In genomic region chr11:64803163-64803845, GRCh38 we compare ENCODE assay signal across 8 cellular contexts. TPM values are rescaled to one million over a fixed set of nuclear protein-coding genes. Genes with fewer than 3 reads are reported as not detected.
DNase-seq lines count a peak whose midpoint lies in the region; ATAC-seq, FAIRE-seq and TF ChIP-seq lines count a peak whose summit lies in the region.

MAP4K2 (minus strand) TSS chr11:64803214; CDS start chr11:64803149, 65 bp downstream.

- peak in 48 of 56 donors; percentile 1 to 65 (median 41) for TF ChIP-seq CTCF in dorsolateral prefrontal cortex (IDR thresholded peaks at IDR 0.05 in 54 of 56, conservative IDR thresholded peaks at IDR 0.05 in 2 of 56; ENCODE audit: low read depth in 1 of 56, partially characterized antibody in 56 of 56)
- TF ChIP-seq CTCF in right lobe of liver (IDR thresholded peaks at IDR 0.05): peak in 3 of 4 donors; percentile 10 to 41 (median 27)

- intact Hi-C loops in dorsolateral prefrontal cortex (cut with DNase I): loop anchor here (2.0 to 5.0 kb wide), 3 partner anchors 25 to 84 kb away; partner anchors contain the start of gene SF1 (in 1 of the 2)
- intact Hi-C loops in right lobe of liver (cut with DNase I): no loop called here

- H3K36me3 ChIP-seq in right lobe of liver: peaks cover 0 to 15% (median under 1%) of the 10 kb centered on the region in 4 donors

- FAIRE-seq in A204.1 (lab: Jason Lieb, UNC): peak; percentile 85

- H3K27me3 ChIP-seq in dorsolateral prefrontal cortex: no peaks in the 10 kb centered on the region
- H3K27me3 ChIP-seq in right lobe of liver: no peaks in the 10 kb centered on the region

- 0% methylated on average over 13 of the region's 57 CpGs for WGBS in right lobe of liver (ENCODE audit: insufficient coverage, low coverage, low lambda C conversion rate, missing lambda C conversion rate)

- H3K27ac ChIP-seq in dorsolateral prefrontal cortex (peak within 1 kb of the TSS; percentile 71 to 98 (median 93)), right lobe of liver (peak within 1 kb of the TSS; percentile 52 to 66 (median 60))

- H3K4me1 ChIP-seq in right lobe of liver: peaks cover 0 to 10% (median 4%) of the 10 kb centered on the region in 4 donors

- H3K4me3 ChIP-seq in dorsolateral prefrontal cortex (peak within 1 kb of the TSS; percentile 51 to 97 (median 75)), right lobe of liver (peak within 1 kb of the TSS; percentile 44 to 67 (median 55))

- H3K9me3 ChIP-seq in right lobe of liver: no peaks in the 10 kb centered on the region

- DNase-seq in NCI-H526 treated with DMSO at 0.1 percent for 48 hours (lab: John Stamatoyannopoulos, UW) (peak; percentile 75), dorsolateral prefrontal cortex (peak; percentile 69 to 91 (median 80)), right lobe of liver (peak; percentile 90 to 91 (median 91))
- peak; percentile 84 to 86 for DNase-seq in activated CD4-positive, alpha-beta T cell treated with anti-CD3 and anti-CD28 coated beads, Interleukin-2, amount 50 U/mL, for 48 hours
- DNase-seq in stimulated activated CD4-positive, alpha-beta T cell treated with anti-CD3 and anti-CD28 coated beads, Interleukin-4, amount 100 ng/mL, for 1 hour: peak; percentile 87

- TF ChIP-seq POLR2A in right lobe of liver (IDR thresholded peaks at IDR 0.05): no peak

- peak; percentile 47 for ATAC-seq in GM18520 (IDR thresholded peaks at IDR 0.05; ENCODE audit: unreplicated experiment)
- peak; percentile 70 for ATAC-seq in HG03432 (IDR thresholded peaks at IDR 0.05; ENCODE audit: unreplicated experiment)
- ATAC-seq in right lobe of liver: peak; percentile 88 to 95 (median 90)

RNA-seq across cellular contexts. Expression of gene MAP4K2, which starts in this region (rescaled TPM):
- total RNA-seq in dorsolateral prefrontal cortex (10 to 100 TPM; 26.4 to 59.7 (median 38.5) TPM), right lobe of liver (10 to 100 TPM in 1 of 6 experiments, 1 to 10 TPM in 5; 3.4 to 14.7 (median 4.8) TPM)

Comparison
In these comparisons a context has a peak if more than half of its experiments do, and no peak if none do; other contexts are left out.
1. Peak in every context shown above with its lines: DNase-seq, ATAC-seq, H3K4me3 ChIP-seq and H3K27ac ChIP-seq.
2. intact Hi-C loops: an anchor here in dorsolateral prefrontal cortex (2.0 to 5.0 kb wide); none called in right lobe of liver.